Comparison of ENCODE assay signal across 25 cellular contexts in the genomic region with DNA sequence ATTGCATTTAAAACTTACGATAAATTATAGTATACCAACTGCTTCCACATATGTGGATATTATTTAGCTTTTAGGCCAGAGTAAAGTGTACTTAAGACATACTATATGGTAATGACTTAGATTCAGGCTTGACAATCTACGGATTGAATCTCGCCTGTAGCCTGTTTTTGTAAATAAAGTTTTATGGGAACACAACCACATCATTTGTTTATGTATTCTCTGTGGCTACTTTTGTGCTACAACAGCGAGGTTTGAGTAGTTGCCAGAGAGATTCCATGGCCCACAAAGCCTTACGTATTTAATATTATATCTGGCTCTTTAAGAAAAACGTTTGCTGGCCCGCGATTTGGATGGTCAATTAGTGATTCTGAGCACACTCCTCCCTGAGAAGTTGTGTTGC. TPM values are rescaled to one million over a fixed set of nuclear protein-coding genes. Genes with fewer than 3 reads are reported as not detected.
"Had no signal": no experiment of that assay in that cellular context is flagged by ENCODE, and none has a peak within 500 bp of the region (broad histone marks: within the 10 kb centered on the region; RNA-seq: fewer than 3 reads in every experiment).

No MANE protein-coding gene starts in this region.

- H3K4me1 ChIP-seq: esophagus squamous epithelium, gastrocnemius medialis, heart right ventricle, left lung, lower lobe of right lung had no signal

- H3K27me3 ChIP-seq: dorsolateral prefrontal cortex, esophagus squamous epithelium, gastrocnemius medialis, heart right ventricle, left lung had no signal

- ATAC-seq: esophagus mucosa, gastrocnemius medialis, heart right ventricle, left cardiac atrium, left lung, left ventricle myocardium superior, lower lobe of right lung, mucosa of descending colon had no signal

- H3K27ac Mint-ChIP-seq: mesothelial cell of epicardium had no signal

- FAIRE-seq: endothelial cell of umbilical vein, keratinocyte had no signal

- H3K27ac ChIP-seq: coronary artery, epithelial cell of prostate, esophagus squamous epithelium, gastrocnemius medialis, heart right ventricle, left lung, lower lobe of right lung had no signal

- H3K36me3 ChIP-seq: esophagus squamous epithelium, gastrocnemius medialis, heart right ventricle, left lung, lower lobe of right lung had no signal

- H3K4me3 Mint-ChIP-seq: mesothelial cell of epicardium had no signal

- H3K4me3 ChIP-seq: coronary artery, dorsolateral prefrontal cortex, esophagus squamous epithelium, gastrocnemius medialis, heart right ventricle, left lung, lower lobe of right lung, mucosa of descending colon had no signal

- DNase-seq: dermis blood vessel endothelial cell; dorsolateral prefrontal cortex; effector CD4-positive, alpha-beta T cell; effector memory CD4-positive, alpha-beta T cell; erythroblast; esophagus squamous epithelium; foreskin fibroblast; foreskin melanocyte; gastrocnemius medialis; glutamatergic neuron; head of caudate nucleus; heart right ventricle; hippocampal formation; left cardiac atrium; left lung; left ventricle myocardium superior; lower lobe of right lung; mesenchymal stem cell; mucosa of descending colon had no signal

- H3K9me3 ChIP-seq: esophagus squamous epithelium, gastrocnemius medialis, left lung, lower lobe of right lung, mucosa of descending colon had no signal

RNA-seq across cellular contexts. Expression of gene HHIP, which starts 37.6 kb away (rescaled TPM):
- total RNA-seq: esophagus mucosa, esophagus squamous epithelium, left ventricle myocardium superior had no signal
